13 cellular contexts compared by ENCODE assay signal in the genomic region with DNA sequence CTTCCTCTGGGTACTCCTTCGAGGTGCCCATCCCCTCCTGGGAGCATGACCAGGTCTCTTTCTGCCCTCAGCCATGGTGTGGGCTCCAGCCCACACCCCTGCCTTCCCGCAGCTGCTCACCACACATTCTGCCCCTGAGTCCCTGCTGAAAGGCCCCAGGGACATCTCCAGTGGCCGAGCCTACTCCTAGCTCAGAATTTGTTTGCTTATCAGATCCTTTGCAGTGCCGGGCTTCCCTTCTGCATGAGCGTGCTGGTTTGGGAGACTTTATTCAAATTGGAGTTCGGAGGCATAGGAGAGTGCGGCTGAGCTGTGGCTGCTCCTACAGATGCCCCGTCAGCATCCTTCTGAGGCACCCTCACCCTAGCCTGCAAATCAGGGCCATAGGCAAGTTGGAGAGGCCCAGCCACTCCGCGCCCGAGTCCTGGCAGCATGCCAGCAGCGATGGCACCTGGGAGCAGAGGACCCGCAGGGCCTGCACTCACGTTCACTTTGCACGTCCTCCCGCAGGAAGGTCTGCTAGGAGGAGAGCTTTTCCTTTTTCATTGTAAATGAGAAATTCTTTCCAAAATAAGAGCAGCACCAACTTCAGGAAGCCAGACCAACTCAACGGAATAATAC.
"Had no signal": no experiment of that assay in that cellular context is flagged by ENCODE, and none has a peak within 500 bp of the region (broad histone marks: within the 10 kb centered on the region; RNA-seq: fewer than 3 reads in every experiment).

No MANE protein-coding gene starts in this region.

- H3K4me3 ChIP-seq: adrenal gland, lung had no signal

- ATAC-seq: activated T-helper 17 cell treated with anti-CD3 and anti-CD28 coated beads, Interleukin-2, amount 50 U/mL, for 72 hours; foreskin keratinocyte; left colon had no signal

- H3K27ac ChIP-seq: adrenal gland, foreskin keratinocyte had no signal

- H3K9me3 ChIP-seq: adrenal gland had no signal

- H3K9me3 Mint-ChIP-seq: activated T-helper 17 cell treated with anti-CD3 and anti-CD28 coated beads, Interleukin-2, amount 50 U/mL, for 72 hours; naive B cell had no signal

- H3K27ac Mint-ChIP-seq: activated T-helper 17 cell treated with anti-CD3 and anti-CD28 coated beads, Interleukin-2, amount 50 U/mL, for 72 hours had no signal

- DNase-seq: activated CD4-positive, alpha-beta T cell treated with anti-CD3 and anti-CD28 coated beads, Interleukin-2, amount 50 U/mL, for 1 hour; activated naive CD4-positive, alpha-beta T cell treated with anti-CD3 and anti-CD28 coated beads, Interleukin-2, amount 50 U/mL, for 16 hours; activated T-cell treated with anti-CD3 and anti-CD28 coated beads for 4 hours; foreskin keratinocyte; left colon; naive B cell; small intestine; stimulated activated naive CD4-positive, alpha-beta T cell; substantia nigra; trophoblast cell had no signal

- H3K27me3 ChIP-seq: adrenal gland, foreskin keratinocyte had no signal

- H3K4me1 ChIP-seq: adrenal gland, foreskin keratinocyte had no signal

- H3K36me3 ChIP-seq: adrenal gland had no signal

- H3K4me1 Mint-ChIP-seq: activated T-helper 17 cell treated with anti-CD3 and anti-CD28 coated beads, Interleukin-2, amount 50 U/mL, for 72 hours; naive B cell had no signal

- H3K4me3 Mint-ChIP-seq: activated T-helper 17 cell treated with anti-CD3 and anti-CD28 coated beads, Interleukin-2, amount 50 U/mL, for 72 hours; naive B cell had no signal
